15 cellular contexts compared by ENCODE assay signal in the genomic region with DNA sequence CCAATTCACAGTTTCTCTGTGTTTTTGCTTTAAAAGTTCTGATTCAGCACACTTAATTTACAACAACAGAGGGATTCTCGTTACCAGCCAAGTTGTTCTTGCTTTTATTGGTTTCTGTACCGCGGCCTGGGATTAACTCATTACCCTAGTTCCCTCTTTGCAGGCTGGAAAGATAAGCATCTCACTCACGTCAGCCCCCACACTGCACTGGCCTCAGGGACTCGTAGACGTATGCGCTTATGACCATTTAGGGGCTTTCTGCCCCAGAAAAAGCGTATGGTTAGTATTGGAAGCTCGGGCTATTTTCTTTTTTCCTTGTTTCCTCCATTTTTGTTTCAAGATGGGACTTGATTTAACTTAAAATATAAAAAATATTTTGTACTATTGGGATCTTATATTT.
"Had no signal": no experiment of that assay in that cellular context is flagged by ENCODE, and none has a peak within 500 bp of the region (broad histone marks: within the 10 kb centered on the region; RNA-seq: fewer than 3 reads in every experiment).

No MANE protein-coding gene starts in this region.

- H3K4me3 Mint-ChIP-seq: activated CD4-positive, alpha-beta memory T cell treated with anti-CD3 and anti-CD28 coated beads, Interleukin-2, amount 10 ng/mL, durations not matched to agents 7 days and 5 days; activated naive CD4-positive, alpha-beta T cell treated with anti-CD3 and anti-CD28 coated beads, Interleukin-2, amount 50 U/mL, for 24 hours; activated T-cell treated with anti-CD3 and anti-CD28 coated beads, Interleukin-2, amount 50 U/mL, for 24 hours; endodermal cell; stimulated activated naive CD8-positive, alpha-beta T cell treated with anti-CD3 and anti-CD28 coated beads, Interleukin-15, Interleukin-2, amounts not matched to agents 100 ng/mL and 50 ng/mL, for 24 hours had no signal

- H3K9me3 Mint-ChIP-seq: activated naive CD4-positive, alpha-beta T cell treated with anti-CD3 and anti-CD28 coated beads, Interleukin-2, amount 50 U/mL, for 24 hours had no signal

- H3K4me3 ChIP-seq: cardiac muscle cell, gastroesophageal sphincter, lung, ovary, spleen, testis had no signal

- H3K9me3 ChIP-seq: ovary, testis had no signal

- H3K27me3 Mint-ChIP-seq: activated CD4-positive, alpha-beta memory T cell treated with anti-CD3 and anti-CD28 coated beads, Interleukin-2, amount 10 ng/mL, durations not matched to agents 7 days and 5 days; activated naive CD4-positive, alpha-beta T cell treated with anti-CD3 and anti-CD28 coated beads, Interleukin-2, amount 50 U/mL, for 24 hours; activated T-cell treated with anti-CD3 and anti-CD28 coated beads, Interleukin-2, amount 50 U/mL, for 24 hours; stimulated activated naive CD8-positive, alpha-beta T cell treated with anti-CD3 and anti-CD28 coated beads, Interleukin-15, Interleukin-2, amounts not matched to agents 100 ng/mL and 50 ng/mL, for 24 hours had no signal

- H3K36me3 ChIP-seq: cardiac muscle cell, ovary had no signal

- H3K27ac Mint-ChIP-seq: activated CD4-positive, alpha-beta memory T cell treated with anti-CD3 and anti-CD28 coated beads, Interleukin-2, amount 10 ng/mL, durations not matched to agents 7 days and 5 days; activated naive CD4-positive, alpha-beta T cell treated with anti-CD3 and anti-CD28 coated beads, Interleukin-2, amount 50 U/mL, for 24 hours; activated T-cell treated with anti-CD3 and anti-CD28 coated beads, Interleukin-2, amount 50 U/mL, for 24 hours; endodermal cell; stimulated activated naive CD8-positive, alpha-beta T cell treated with anti-CD3 and anti-CD28 coated beads, Interleukin-15, Interleukin-2, amounts not matched to agents 100 ng/mL and 50 ng/mL, for 24 hours had no signal

- H3K27ac ChIP-seq: cardiac muscle cell, gastroesophageal sphincter, ovary, spleen, testis had no signal

- H3K27me3 ChIP-seq: cardiac muscle cell, gastroesophageal sphincter, ovary, spleen, testis had no signal

- DNase-seq: activated CD4-positive, alpha-beta memory T cell treated with anti-CD3 and anti-CD28 coated beads, Interleukin-2, amount 10 ng/mL, durations not matched to agents 7 days and 5 days; activated CD4-positive, alpha-beta T cell treated with anti-CD3 and anti-CD28 coated beads for 4 hours; activated effector memory CD4-positive, alpha-beta T cell treated with Interleukin-2 at 50 U/mL for 16 hours; activated T-cell treated with anti-CD3 and anti-CD28 coated beads, Interleukin-2, amount 50 U/mL, for 24 hours; endodermal cell; left colon; ovary; spleen; T-helper 9 cell; testis had no signal

- H3K4me1 ChIP-seq: testis had no signal
